8 cellular contexts compared by ENCODE assay signal in the genomic region with DNA sequence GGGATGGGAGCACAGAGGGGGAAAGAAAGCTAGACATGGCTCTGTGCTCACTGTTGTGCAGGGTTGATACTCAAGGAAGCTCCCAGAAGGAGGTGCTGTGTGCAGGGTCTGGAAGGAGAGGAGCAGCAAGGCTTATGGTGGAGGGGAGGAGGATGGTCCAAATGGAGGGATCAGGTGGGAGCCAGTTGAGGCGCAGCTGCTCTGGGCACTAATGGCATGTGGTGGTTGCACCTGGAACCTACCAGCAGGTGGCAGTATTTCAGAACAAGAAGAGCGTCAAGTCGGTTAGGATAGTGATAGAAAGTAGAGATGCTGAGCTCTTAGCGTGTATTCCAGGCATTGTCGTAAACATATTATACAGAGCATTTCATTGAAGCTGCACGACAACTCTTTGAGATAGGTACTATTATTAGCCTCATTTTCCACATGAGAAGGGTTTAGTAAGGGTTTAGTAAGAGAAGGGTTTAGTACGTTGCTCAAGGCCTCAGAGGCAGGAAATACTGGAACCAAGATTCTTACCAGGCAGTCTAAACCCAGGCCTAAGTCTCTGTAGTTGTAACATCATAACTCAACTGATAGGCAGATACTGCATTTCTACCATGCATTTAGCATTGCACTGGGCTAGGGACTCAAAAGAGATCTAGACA.
A peak's percentile ranks its signal among the peaks of the same experiment; 100 is the strongest.
DNase-seq lines count a peak whose midpoint lies in the region; ATAC-seq lines count a peak whose summit lies in the region.

No MANE protein-coding gene starts in this region.

- H3K9me3 ChIP-seq in adipocyte (ENCODE audit: control insufficient read depth, low read length) (peaks cover 22% of the 10 kb centered on the region), right cardiac atrium (ENCODE audit: control insufficient read depth, low read length) (no peaks in the 10 kb centered on the region)

- H3K27ac ChIP-seq in right cardiac atrium (ENCODE audit: low read length), result no peak overlapping the region

- H3K4me1 ChIP-seq in adipocyte (ENCODE audit: control insufficient read depth, insufficient read depth, low read length), result peaks cover 7% of the 10 kb centered on the region
- H3K4me1 ChIP-seq in right cardiac atrium (ENCODE audit: control insufficient read depth, insufficient read depth, low read length), result no peaks in the 10 kb centered on the region

- intact Hi-C loops in right cardiac atrium (cut with DNase I), result loop anchor here (5.0 to 10.0 kb wide), 4 partner anchors 221 to 821 kb away; a partner anchor contains a TSS
- intact Hi-C loops in sciatic nerve (cut with DNase I), result no loop called here

- no peak overlapping the region for H3K4me3 ChIP-seq in adipocyte (ENCODE audit: low read length)
- H3K4me3 ChIP-seq in right cardiac atrium (ENCODE audit: low read length), result no peak overlapping the region

- H3K27me3 ChIP-seq in adipocyte (replicated peaks; ENCODE audit: control insufficient read depth, insufficient read depth, low read length) (no peaks in the 10 kb centered on the region), right cardiac atrium (ENCODE audit: control insufficient read depth, insufficient read depth) (no peaks in the 10 kb centered on the region)

- ATAC-seq in GM21528 (IDR thresholded peaks at IDR 0.05; ENCODE audit: low FRiP score, unreplicated experiment) (peak; percentile 60), right cardiac atrium (peak; percentile 78 to 83), sciatic nerve (peak; percentile 89), HG03139 (IDR thresholded peaks at IDR 0.05; ENCODE audit: unreplicated experiment) (no peak)

- DNase-seq in Daoy (ENCODE audit: low read depth), result peak; percentile 71
- peak; percentile 57 for DNase-seq in M059J (ENCODE audit: low read depth)
- peak; percentile 89 for DNase-seq in SK-MEL-5 (ENCODE audit: low read depth, low spot score)
- DNase-seq in adipocyte (ENCODE audit: low read depth), result peak; percentile 63
- DNase-seq in right cardiac atrium, result peak; percentile 60 to 80 (median 68)
- DNase-seq in sciatic nerve (ENCODE audit: low spot score), result no peak

- H3K9ac ChIP-seq in adipocyte (ENCODE audit: low read length), result no peak overlapping the region

- WGBS in right cardiac atrium, result 32% methylated on average over 7 of the region's 7 CpGs

- no peaks in the 10 kb centered on the region for H3K36me3 ChIP-seq in adipocyte (ENCODE audit: control insufficient read depth, insufficient read depth, low read length, severe bottlenecking)

- in situ Hi-C loops in SK-MEL-5 (cut with HindIII; ENCODE audit: low pct_unique_long_range_greater_than_20kb, low sequenced_read_pairs), result no loop called here
